ENCODE assay signal across 1 cellular context in the genomic region with DNA sequence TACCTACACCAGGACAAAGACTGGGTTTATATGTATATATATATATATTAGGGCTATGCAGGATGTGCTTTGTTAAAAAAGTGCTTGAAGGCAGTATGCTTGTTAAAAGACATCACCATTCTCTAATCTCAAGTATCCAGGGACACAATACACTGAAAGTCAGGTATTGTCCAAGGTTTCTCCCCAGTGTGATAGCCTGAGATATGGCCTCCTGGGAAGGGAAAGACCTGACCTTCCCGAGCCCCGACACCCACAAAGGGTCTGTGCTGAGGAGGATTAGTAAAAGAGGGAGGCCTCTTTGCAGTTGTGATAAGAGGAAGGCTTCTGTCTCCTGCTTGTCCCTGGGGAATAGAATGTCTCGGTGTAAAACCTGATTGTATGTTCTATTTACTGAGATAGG.
TF ChIP-seq lines count a peak whose summit lies in the region.

No MANE protein-coding gene starts in this region.

TF ChIP-seq in K562, 482 proteins besides CTCF, POLR2A, EP300 and RAD21 (continued from another document and continues in another):
- TF ChIP-seq, protein P1, sequence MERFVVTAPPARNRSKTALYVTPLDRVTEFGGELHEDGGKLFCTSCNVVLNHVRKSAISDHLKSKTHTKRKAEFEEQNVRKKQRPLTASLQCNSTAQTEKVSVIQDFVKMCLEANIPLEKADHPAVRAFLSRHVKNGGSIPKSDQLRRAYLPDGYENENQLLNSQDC (CRISPR knock-in tag; IDR thresholded peaks at IDR 0.05), result no peak
- TF ChIP-seq TAL1 (IDR thresholded peaks at IDR 0.05) (peak; percentile 81), OTX1 (CRISPR knock-in tag; IDR thresholded peaks at IDR 0.05) (no peak), GABPB2 (CRISPR knock-in tag; conservative IDR thresholded peaks at IDR 0.05) (no peak), ERF (CRISPR knock-in tag; IDR thresholded peaks at IDR 0.05) (no peak), KLF16 (IDR thresholded peaks at IDR 0.05) (peak; percentile 62; the same call in 1 of the 2 replicates), HDAC6 (IDR thresholded peaks at IDR 0.05; ENCODE audit: low read depth, low read length) (no peak), GATA2 (CRISPR knock-in tag; IDR thresholded peaks at IDR 0.05) (no peak; the same call in none of the 2 replicates), ZNF707 (CRISPR knock-in tag; conservative IDR thresholded peaks at IDR 0.05) (no peak), ZNF197 (CRISPR knock-in tag; IDR thresholded peaks at IDR 0.05; ENCODE audit: low read depth) (no peak), TARDBP (IDR thresholded peaks at IDR 0.05) (no peak), ZNF766 (CRISPR knock-in tag; conservative IDR thresholded peaks at IDR 0.05) (no peak), NCOA6 (IDR thresholded peaks at IDR 0.05) (no peak), DMBX1 (CRISPR knock-in tag; IDR thresholded peaks at IDR 0.05; ENCODE audit: borderline replicate concordance) (no peak; the same call in 1 of the 2 replicates), ESRRA (IDR thresholded peaks at IDR 0.05; ENCODE audit: borderline replicate concordance, low read depth) (no peak), POLR2AphosphoS5 (IDR thresholded peaks at IDR 0.05; ENCODE audit: control insufficient read depth, insufficient read depth, low read depth, low read length) (peak; percentile 64; the same call in 1 of the 2 replicates), GTF2F1 (IDR thresholded peaks at IDR 0.05; ENCODE audit: low read depth, low read length) (no peak), ZC3H11A (IDR thresholded peaks at IDR 0.05; ENCODE audit: low read depth, low read length) (no peak), TRIM28 (IDR thresholded peaks at IDR 0.05) (no peak), DPF2 (IDR thresholded peaks at IDR 0.05) (peak; percentile 51), MAFG (tag; conservative IDR thresholded peaks at IDR 0.05) (no peak), MCM2 (IDR thresholded peaks at IDR 0.05; ENCODE audit: low read depth) (no peak), FOSL1 (tag; conservative IDR thresholded peaks at IDR 0.05) (no peak), NELFE (IDR thresholded peaks at IDR 0.05; ENCODE audit: insufficient read depth, insufficient read length) (no peak), SMARCA4 (IDR thresholded peaks at IDR 0.05) (peak; percentile 68), TAF7 (tag; IDR thresholded peaks at IDR 0.05) (no peak), PRPF4 (IDR thresholded peaks at IDR 0.05; ENCODE audit: insufficient read depth, low read depth, low read length, poor library complexity, severe bottlenecking) (no peak), RBM25 (IDR thresholded peaks at IDR 0.05; ENCODE audit: low read depth, low read length, severe bottlenecking) (no peak), PCBP2 (IDR thresholded peaks at IDR 0.05; ENCODE audit: low read depth, low read length, poor library complexity, severe bottlenecking) (no peak)
- TF ChIP-seq, protein P2, sequence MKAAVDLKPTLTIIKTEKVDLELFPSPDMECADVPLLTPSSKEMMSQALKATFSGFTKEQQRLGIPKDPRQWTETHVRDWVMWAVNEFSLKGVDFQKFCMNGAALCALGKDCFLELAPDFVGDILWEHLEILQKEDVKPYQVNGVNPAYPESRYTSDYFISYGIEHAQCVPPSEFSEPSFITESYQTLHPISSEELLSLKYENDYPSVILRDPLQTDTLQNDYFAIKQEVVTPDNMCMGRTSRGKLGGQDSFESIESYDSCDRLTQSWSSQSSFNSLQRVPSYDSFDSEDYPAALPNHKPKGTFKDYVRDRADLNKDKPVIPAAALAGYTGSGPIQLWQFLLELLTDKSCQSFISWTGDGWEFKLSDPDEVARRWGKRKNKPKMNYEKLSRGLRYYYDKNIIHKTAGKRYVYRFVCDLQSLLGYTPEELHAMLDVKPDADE (conservative IDR thresholded peaks at IDR 0.05; ENCODE audit: control insufficient read depth, low read depth, low read length), result no peak
- TF ChIP-seq, protein P3, sequence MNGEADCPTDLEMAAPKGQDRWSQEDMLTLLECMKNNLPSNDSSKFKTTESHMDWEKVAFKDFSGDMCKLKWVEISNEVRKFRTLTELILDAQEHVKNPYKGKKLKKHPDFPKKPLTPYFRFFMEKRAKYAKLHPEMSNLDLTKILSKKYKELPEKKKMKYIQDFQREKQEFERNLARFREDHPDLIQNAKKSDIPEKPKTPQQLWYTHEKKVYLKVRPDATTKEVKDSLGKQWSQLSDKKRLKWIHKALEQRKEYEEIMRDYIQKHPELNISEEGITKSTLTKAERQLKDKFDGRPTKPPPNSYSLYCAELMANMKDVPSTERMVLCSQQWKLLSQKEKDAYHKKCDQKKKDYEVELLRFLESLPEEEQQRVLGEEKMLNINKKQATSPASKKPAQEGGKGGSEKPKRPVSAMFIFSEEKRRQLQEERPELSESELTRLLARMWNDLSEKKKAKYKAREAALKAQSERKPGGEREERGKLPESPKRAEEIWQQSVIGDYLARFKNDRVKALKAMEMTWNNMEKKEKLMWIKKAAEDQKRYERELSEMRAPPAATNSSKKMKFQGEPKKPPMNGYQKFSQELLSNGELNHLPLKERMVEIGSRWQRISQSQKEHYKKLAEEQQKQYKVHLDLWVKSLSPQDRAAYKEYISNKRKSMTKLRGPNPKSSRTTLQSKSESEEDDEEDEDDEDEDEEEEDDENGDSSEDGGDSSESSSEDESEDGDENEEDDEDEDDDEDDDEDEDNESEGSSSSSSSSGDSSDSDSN (IDR thresholded peaks at IDR 0.05; ENCODE audit: borderline replicate concordance in 1 of 2, low read depth in 2 of 2, low read length in 2 of 2), result no peak
- TF ChIP-seq, protein P4, sequence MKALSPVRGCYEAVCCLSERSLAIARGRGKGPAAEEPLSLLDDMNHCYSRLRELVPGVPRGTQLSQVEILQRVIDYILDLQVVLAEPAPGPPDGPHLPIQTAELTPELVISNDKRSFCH (CRISPR knock-in tag; IDR thresholded peaks at IDR 0.05), result no peak
- TF ChIP-seq, protein P4 (tag; IDR thresholded peaks at IDR 0.05), result no peak
- TF ChIP-seq, protein P5, sequence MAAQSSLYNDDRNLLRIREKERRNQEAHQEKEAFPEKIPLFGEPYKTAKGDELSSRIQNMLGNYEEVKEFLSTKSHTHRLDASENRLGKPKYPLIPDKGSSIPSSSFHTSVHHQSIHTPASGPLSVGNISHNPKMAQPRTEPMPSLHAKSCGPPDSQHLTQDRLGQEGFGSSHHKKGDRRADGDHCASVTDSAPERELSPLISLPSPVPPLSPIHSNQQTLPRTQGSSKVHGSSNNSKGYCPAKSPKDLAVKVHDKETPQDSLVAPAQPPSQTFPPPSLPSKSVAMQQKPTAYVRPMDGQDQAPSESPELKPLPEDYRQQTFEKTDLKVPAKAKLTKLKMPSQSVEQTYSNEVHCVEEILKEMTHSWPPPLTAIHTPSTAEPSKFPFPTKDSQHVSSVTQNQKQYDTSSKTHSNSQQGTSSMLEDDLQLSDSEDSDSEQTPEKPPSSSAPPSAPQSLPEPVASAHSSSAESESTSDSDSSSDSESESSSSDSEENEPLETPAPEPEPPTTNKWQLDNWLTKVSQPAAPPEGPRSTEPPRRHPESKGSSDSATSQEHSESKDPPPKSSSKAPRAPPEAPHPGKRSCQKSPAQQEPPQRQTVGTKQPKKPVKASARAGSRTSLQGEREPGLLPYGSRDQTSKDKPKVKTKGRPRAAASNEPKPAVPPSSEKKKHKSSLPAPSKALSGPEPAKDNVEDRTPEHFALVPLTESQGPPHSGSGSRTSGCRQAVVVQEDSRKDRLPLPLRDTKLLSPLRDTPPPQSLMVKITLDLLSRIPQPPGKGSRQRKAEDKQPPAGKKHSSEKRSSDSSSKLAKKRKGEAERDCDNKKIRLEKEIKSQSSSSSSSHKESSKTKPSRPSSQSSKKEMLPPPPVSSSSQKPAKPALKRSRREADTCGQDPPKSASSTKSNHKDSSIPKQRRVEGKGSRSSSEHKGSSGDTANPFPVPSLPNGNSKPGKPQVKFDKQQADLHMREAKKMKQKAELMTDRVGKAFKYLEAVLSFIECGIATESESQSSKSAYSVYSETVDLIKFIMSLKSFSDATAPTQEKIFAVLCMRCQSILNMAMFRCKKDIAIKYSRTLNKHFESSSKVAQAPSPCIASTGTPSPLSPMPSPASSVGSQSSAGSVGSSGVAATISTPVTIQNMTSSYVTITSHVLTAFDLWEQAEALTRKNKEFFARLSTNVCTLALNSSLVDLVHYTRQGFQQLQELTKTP (IDR thresholded peaks at IDR 0.05; ENCODE audit: low read depth in 1 of 2, partially characterized antibody in 2 of 2), result no peak
- TF ChIP-seq, protein P6, sequence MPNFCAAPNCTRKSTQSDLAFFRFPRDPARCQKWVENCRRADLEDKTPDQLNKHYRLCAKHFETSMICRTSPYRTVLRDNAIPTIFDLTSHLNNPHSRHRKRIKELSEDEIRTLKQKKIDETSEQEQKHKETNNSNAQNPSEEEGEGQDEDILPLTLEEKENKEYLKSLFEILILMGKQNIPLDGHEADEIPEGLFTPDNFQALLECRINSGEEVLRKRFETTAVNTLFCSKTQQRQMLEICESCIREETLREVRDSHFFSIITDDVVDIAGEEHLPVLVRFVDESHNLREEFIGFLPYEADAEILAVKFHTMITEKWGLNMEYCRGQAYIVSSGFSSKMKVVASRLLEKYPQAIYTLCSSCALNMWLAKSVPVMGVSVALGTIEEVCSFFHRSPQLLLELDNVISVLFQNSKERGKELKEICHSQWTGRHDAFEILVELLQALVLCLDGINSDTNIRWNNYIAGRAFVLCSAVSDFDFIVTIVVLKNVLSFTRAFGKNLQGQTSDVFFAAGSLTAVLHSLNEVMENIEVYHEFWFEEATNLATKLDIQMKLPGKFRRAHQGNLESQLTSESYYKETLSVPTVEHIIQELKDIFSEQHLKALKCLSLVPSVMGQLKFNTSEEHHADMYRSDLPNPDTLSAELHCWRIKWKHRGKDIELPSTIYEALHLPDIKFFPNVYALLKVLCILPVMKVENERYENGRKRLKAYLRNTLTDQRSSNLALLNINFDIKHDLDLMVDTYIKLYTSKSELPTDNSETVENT (CRISPR knock-in tag; IDR thresholded peaks at IDR 0.05), result no peak
- TF ChIP-seq, protein P7, sequence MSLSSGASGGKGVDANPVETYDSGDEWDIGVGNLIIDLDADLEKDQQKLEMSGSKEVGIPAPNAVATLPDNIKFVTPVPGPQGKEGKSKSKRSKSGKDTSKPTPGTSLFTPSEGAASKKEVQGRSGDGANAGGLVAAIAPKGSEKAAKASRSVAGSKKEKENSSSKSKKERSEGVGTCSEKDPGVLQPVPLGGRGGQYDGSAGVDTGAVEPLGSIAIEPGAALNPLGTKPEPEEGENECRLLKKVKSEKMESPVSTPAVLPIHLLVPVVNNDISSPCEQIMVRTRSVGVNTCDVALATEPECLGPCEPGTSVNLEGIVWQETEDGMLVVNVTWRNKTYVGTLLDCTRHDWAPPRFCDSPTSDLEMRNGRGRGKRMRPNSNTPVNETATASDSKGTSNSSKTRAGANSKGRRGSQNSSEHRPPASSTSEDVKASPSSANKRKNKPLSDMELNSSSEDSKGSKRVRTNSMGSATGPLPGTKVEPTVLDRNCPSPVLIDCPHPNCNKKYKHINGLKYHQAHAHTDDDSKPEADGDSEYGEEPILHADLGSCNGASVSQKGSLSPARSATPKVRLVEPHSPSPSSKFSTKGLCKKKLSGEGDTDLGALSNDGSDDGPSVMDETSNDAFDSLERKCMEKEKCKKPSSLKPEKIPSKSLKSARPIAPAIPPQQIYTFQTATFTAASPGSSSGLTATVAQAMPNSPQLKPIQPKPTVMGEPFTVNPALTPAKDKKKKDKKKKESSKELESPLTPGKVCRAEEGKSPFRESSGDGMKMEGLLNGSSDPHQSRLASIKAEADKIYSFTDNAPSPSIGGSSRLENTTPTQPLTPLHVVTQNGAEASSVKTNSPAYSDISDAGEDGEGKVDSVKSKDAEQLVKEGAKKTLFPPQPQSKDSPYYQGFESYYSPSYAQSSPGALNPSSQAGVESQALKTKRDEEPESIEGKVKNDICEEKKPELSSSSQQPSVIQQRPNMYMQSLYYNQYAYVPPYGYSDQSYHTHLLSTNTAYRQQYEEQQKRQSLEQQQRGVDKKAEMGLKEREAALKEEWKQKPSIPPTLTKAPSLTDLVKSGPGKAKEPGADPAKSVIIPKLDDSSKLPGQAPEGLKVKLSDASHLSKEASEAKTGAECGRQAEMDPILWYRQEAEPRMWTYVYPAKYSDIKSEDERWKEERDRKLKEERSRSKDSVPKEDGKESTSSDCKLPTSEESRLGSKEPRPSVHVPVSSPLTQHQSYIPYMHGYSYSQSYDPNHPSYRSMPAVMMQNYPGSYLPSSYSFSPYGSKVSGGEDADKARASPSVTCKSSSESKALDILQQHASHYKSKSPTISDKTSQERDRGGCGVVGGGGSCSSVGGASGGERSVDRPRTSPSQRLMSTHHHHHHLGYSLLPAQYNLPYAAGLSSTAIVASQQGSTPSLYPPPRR (CRISPR knock-in tag; IDR thresholded peaks at IDR 0.05; ENCODE audit: borderline replicate concordance), result no peak
- TF ChIP-seq, protein P8, sequence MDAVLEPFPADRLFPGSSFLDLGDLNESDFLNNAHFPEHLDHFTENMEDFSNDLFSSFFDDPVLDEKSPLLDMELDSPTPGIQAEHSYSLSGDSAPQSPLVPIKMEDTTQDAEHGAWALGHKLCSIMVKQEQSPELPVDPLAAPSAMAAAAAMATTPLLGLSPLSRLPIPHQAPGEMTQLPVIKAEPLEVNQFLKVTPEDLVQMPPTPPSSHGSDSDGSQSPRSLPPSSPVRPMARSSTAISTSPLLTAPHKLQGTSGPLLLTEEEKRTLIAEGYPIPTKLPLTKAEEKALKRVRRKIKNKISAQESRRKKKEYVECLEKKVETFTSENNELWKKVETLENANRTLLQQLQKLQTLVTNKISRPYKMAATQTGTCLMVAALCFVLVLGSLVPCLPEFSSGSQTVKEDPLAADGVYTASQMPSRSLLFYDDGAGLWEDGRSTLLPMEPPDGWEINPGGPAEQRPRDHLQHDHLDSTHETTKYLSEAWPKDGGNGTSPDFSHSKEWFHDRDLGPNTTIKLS (IDR thresholded peaks at IDR 0.05; ENCODE audit: borderline replicate concordance, low read depth), result no peak
- TF ChIP-seq, protein P9, sequence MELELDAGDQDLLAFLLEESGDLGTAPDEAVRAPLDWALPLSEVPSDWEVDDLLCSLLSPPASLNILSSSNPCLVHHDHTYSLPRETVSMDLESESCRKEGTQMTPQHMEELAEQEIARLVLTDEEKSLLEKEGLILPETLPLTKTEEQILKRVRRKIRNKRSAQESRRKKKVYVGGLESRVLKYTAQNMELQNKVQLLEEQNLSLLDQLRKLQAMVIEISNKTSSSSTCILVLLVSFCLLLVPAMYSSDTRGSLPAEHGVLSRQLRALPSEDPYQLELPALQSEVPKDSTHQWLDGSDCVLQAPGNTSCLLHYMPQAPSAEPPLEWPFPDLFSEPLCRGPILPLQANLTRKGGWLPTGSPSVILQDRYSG (tag; conservative IDR thresholded peaks at IDR 0.05; ENCODE audit: low read depth), result no peak
